ENCODE assay signal across 1 cellular context in genomic region chr7:141028767-141029166, GRCh38.
A peak's percentile ranks its signal among the peaks of the same experiment; 100 is the strongest.
TF ChIP-seq lines count a peak whose summit lies in the region.

No MANE protein-coding gene starts in this region.

TF ChIP-seq in K562, 482 proteins besides CTCF, POLR2A, EP300 and RAD21 (continued from another document):
- TF ChIP-seq, protein P1, sequence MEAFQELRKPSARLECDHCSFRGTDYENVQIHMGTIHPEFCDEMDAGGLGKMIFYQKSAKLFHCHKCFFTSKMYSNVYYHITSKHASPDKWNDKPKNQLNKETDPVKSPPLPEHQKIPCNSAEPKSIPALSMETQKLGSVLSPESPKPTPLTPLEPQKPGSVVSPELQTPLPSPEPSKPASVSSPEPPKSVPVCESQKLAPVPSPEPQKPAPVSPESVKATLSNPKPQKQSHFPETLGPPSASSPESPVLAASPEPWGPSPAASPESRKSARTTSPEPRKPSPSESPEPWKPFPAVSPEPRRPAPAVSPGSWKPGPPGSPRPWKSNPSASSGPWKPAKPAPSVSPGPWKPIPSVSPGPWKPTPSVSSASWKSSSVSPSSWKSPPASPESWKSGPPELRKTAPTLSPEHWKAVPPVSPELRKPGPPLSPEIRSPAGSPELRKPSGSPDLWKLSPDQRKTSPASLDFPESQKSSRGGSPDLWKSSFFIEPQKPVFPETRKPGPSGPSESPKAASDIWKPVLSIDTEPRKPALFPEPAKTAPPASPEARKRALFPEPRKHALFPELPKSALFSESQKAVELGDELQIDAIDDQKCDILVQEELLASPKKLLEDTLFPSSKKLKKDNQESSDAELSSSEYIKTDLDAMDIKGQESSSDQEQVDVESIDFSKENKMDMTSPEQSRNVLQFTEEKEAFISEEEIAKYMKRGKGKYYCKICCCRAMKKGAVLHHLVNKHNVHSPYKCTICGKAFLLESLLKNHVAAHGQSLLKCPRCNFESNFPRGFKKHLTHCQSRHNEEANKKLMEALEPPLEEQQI (IDR thresholded peaks at IDR 0.05): no peak
- TF ChIP-seq ZNF274 (IDR thresholded peaks at IDR 0.05; ENCODE audit: borderline replicate concordance, low read depth, low read length): no peak
- peak in 1 of 2 experiments; percentile 95; a peak in 2 of 3 replicates for TF ChIP-seq CBX3 (IDR thresholded peaks at IDR 0.05; ENCODE audit: borderline replicate concordance in 1 of 2, low read length in 2 of 2)
- peak in 1 of 2 experiments; percentile 38; a peak in 1 of 4 replicates for TF ChIP-seq TRIM24 (IDR thresholded peaks at IDR 0.05)
- no peak for TF ChIP-seq TEAD4 (IDR thresholded peaks at IDR 0.05; ENCODE audit: low read length)
- TF ChIP-seq TEAD4 (CRISPR knock-in tag; IDR thresholded peaks at IDR 0.05; ENCODE audit: borderline replicate concordance): no peak
- TF ChIP-seq ARID3A (IDR thresholded peaks at IDR 0.05; ENCODE audit: borderline replicate concordance, low read depth, low read length): no peak
- no peak for TF ChIP-seq POLR2H (tag; IDR thresholded peaks at IDR 0.05; ENCODE audit: low read depth)
- TF ChIP-seq KLF6 (CRISPR knock-in tag; IDR thresholded peaks at IDR 0.05; ENCODE audit: borderline replicate concordance): no peak
- no peak for TF ChIP-seq ELF2 (CRISPR knock-in tag; IDR thresholded peaks at IDR 0.05)
- TF ChIP-seq NR4A1 (CRISPR knock-in tag; IDR thresholded peaks at IDR 0.05): no peak
- no peak for TF ChIP-seq NR4A1 (tag; IDR thresholded peaks at IDR 0.05)
- TF ChIP-seq ZNF316 (IDR thresholded peaks at IDR 0.05): no peak
- 0 out of 2 replicates have a peak, but pooled peaks have one; percentile 37 for TF ChIP-seq CBX1 (IDR thresholded peaks at IDR 0.05; ENCODE audit: low read depth)
- no peak for TF ChIP-seq ZFPM2 (CRISPR knock-in tag; IDR thresholded peaks at IDR 0.05)
- TF ChIP-seq ELF4 (CRISPR knock-in tag; IDR thresholded peaks at IDR 0.05): no peak
- TF ChIP-seq ZNF232 (CRISPR knock-in tag; IDR thresholded peaks at IDR 0.05): no peak
- peak; percentile 88 for TF ChIP-seq CBX5 (IDR thresholded peaks at IDR 0.05; ENCODE audit: borderline replicate concordance, low read depth)
- peak; percentile 89 for TF ChIP-seq TRIM28 (IDR thresholded peaks at IDR 0.05)
- TF ChIP-seq ZNF445 (CRISPR knock-in tag; IDR thresholded peaks at IDR 0.05; ENCODE audit: low read depth): no peak
TF ChIP-seq in K562: peak in this region for 5.
